In genomic region chr15:74791007-74791406, GRCh38 we compare ENCODE assay signal across 13 cellular contexts. TPM values are rescaled to one million over a fixed set of nuclear protein-coding genes. Genes with fewer than 3 reads are reported as not detected.
DNase-seq lines count a peak whose midpoint lies in the region; ATAC-seq and TF ChIP-seq lines count a peak whose summit lies in the region.
"Had no signal": no experiment of that assay in that cellular context is flagged by ENCODE, and none has a peak within 500 bp of the region (broad histone marks: within the 10 kb centered on the region; RNA-seq: fewer than 3 reads in every experiment).

No MANE protein-coding gene starts in this region.

- H3K36me3 ChIP-seq in RWPE2 (ENCODE audit: low read depth) (peaks cover 33% of the 10 kb centered on the region), thyroid gland (no peaks in the 10 kb centered on the region), prostate gland (no peaks in the 10 kb centered on the region)

- 64 to 76% methylated on average over 1 of the region's 1 CpG for WGBS in thyroid gland, 2 donors
- WGBS in prostate gland = 68% methylated on average over 1 of the region's 1 CpG

- intact Hi-C loops in thyroid gland (cut with DNase I) (no loop called here), prostate gland (cut with DNase I) (no loop called here)

- ATAC-seq in RWPE2 (ENCODE audit: low read depth) (no peak), GM19035 (IDR thresholded peaks at IDR 0.05; ENCODE audit: unreplicated experiment) (no peak), GM19324 (IDR thresholded peaks at IDR 0.05; ENCODE audit: low FRiP score, unreplicated experiment) (no peak)
- no peak for ATAC-seq in effector memory CD8-positive, alpha-beta T cell (replicated peaks)

- H3K4me1 ChIP-seq in RWPE2 (ENCODE audit: insufficient read depth, poor library complexity, severe bottlenecking) = peaks cover 49% of the 10 kb centered on the region
- peaks cover 50 to 74% of the 10 kb centered on the region in 2 donors for H3K4me1 ChIP-seq in thyroid gland
- H3K4me1 ChIP-seq in prostate gland (replicated peaks) = peaks cover 18% of the 10 kb centered on the region

- H3K27me3 ChIP-seq in RWPE2 (ENCODE audit: insufficient read depth, poor library complexity, severe bottlenecking) (no peaks in the 10 kb centered on the region), thyroid gland (no peaks in the 10 kb centered on the region), prostate gland (replicated peaks; ENCODE audit: insufficient read depth) (no peaks in the 10 kb centered on the region)

- CTCF ChIA-PET in activated naive CD4-positive, alpha-beta T cell treated with anti-CD3 and anti-CD28 coated beads, Interleukin-2, amount 10 ng/mL, durations not matched to agents 7 days and 5 days (lab: Charles Lee) = interaction anchor here (0.8 to 15.9 kb wide), 2 partner anchors 9 to 12 kb away, joined by 3 to 880 read pairs; partner anchors contain the start of gene CSK

- TF ChIP-seq POLR2A in thyroid gland (IDR thresholded peaks at IDR 0.05) (no peak), prostate gland (IDR thresholded peaks at IDR 0.05) (no peak)

- H3K9me3 ChIP-seq in RWPE2 (ENCODE audit: severe bottlenecking) = no peaks in the 10 kb centered on the region
- H3K9me3 ChIP-seq in thyroid gland = no peaks in the 10 kb centered on the region
- H3K9me3 ChIP-seq in prostate gland = no peaks in the 10 kb centered on the region

- H3K36me3 Mint-ChIP-seq in activated naive CD4-positive, alpha-beta T cell treated with anti-CD3 and anti-CD28 coated beads, Interleukin-2, amount 10 ng/mL, durations not matched to agents 7 days and 5 days = peaks cover 51% of the 10 kb centered on the region
- H3K36me3 Mint-ChIP-seq in effector memory CD8-positive, alpha-beta T cell (ENCODE audit: insufficient read depth) = peaks cover 80% of the 10 kb centered on the region

- H3K27ac Mint-ChIP-seq in activated naive CD4-positive, alpha-beta T cell treated with anti-CD3 and anti-CD28 coated beads, Interleukin-2, amount 10 ng/mL, durations not matched to agents 7 days and 5 days = peak overlapping the region; percentile 80
- H3K27ac Mint-ChIP-seq in effector memory CD8-positive, alpha-beta T cell = peak overlapping the region; percentile 94 to 96

- no peaks in the 10 kb centered on the region for H3K27me3 Mint-ChIP-seq in activated naive CD4-positive, alpha-beta T cell treated with anti-CD3 and anti-CD28 coated beads, Interleukin-2, amount 10 ng/mL, durations not matched to agents 7 days and 5 days
- no peaks in the 10 kb centered on the region for H3K27me3 Mint-ChIP-seq in effector memory CD8-positive, alpha-beta T cell

- no peaks in the 10 kb centered on the region for H3K9me3 Mint-ChIP-seq in activated naive CD4-positive, alpha-beta T cell treated with anti-CD3 and anti-CD28 coated beads, Interleukin-2, amount 10 ng/mL, durations not matched to agents 7 days and 5 days
- H3K9me3 Mint-ChIP-seq in effector memory CD8-positive, alpha-beta T cell = no peaks in the 10 kb centered on the region
- H3K9me3 Mint-ChIP-seq: nephron progenitor cell had no signal

- no peak for DNase-seq in activated naive CD4-positive, alpha-beta T cell treated with anti-CD3 and anti-CD28 coated beads, Interleukin-2, amount 10 ng/mL, durations not matched to agents 7 days and 5 days
- no peak for DNase-seq in activated naive CD4-positive, alpha-beta T cell treated with Interleukin-2 at 50 U/mL for 16 hours
- DNase-seq in RWPE2 (ENCODE audit: low spot score) (no peak), thyroid gland (no peak), prostate gland (ENCODE audit: low spot score) (no peak)
- DNase-seq in effector memory CD8-positive, alpha-beta T cell = no peak
- DNase-seq: activated CD8-positive, alpha-beta memory T cell treated with anti-CD3 and anti-CD28 coated beads, Interleukin-2, amount 50 U/mL, for 4 hours; cerebellar nuclear complex; NCI-H524; nephron progenitor cell had no signal

- TF ChIP-seq CTCF in RWPE2 (IDR thresholded peaks at IDR 0.05; ENCODE audit: poor library complexity, severe bottlenecking) = no peak
- TF ChIP-seq CTCF in thyroid gland (IDR thresholded peaks at IDR 0.05) = no peak
- TF ChIP-seq CTCF in prostate gland (IDR thresholded peaks at IDR 0.05) = no peak

- H3K4me3 Mint-ChIP-seq in activated naive CD4-positive, alpha-beta T cell treated with anti-CD3 and anti-CD28 coated beads, Interleukin-2, amount 10 ng/mL, durations not matched to agents 7 days and 5 days = peak overlapping the region; percentile 91
- peak overlapping the region; percentile 80 to 82 for H3K4me3 Mint-ChIP-seq in effector memory CD8-positive, alpha-beta T cell
- H3K4me3 Mint-ChIP-seq: nephron progenitor cell had no signal

- H3K4me1 Mint-ChIP-seq in activated naive CD4-positive, alpha-beta T cell treated with anti-CD3 and anti-CD28 coated beads, Interleukin-2, amount 10 ng/mL, durations not matched to agents 7 days and 5 days = peaks cover 87% of the 10 kb centered on the region
- peaks cover 75 to 80% of the 10 kb centered on the region in 2 donors for H3K4me1 Mint-ChIP-seq in effector memory CD8-positive, alpha-beta T cell (ENCODE audit: low read depth in 2 of 2)

- H3K27ac ChIP-seq in RWPE2 (ENCODE audit: poor library complexity, severe bottlenecking) (peak overlapping the region; percentile 36), thyroid gland (peak overlapping the region; percentile 47 to 58 (median 57)), prostate gland (no peak overlapping the region)

- no peak overlapping the region for H3K4me3 ChIP-seq in RWPE2 (ENCODE audit: severe bottlenecking)
- no peak overlapping the region for H3K4me3 ChIP-seq in thyroid gland (replicated peaks in 1 of 3)
- no peak overlapping the region for H3K4me3 ChIP-seq in prostate gland

RNA-seq across cellular contexts. Expression of gene CSK, which starts 9.1 kb away (rescaled TPM):
- 10 to 100 TPM; 18.2 to 24.3 (median 20.3) TPM for total RNA-seq in thyroid gland
- total RNA-seq in prostate gland = 10 to 100 TPM; 45.3 to 57.0 TPM

RNA-seq across cellular contexts. Expression of gene LMAN1L, which starts 21.6 kb away (rescaled TPM):
- 1 to 10 TPM in 1 of 4 donors, not detected in 3; 3.5 TPM for total RNA-seq in thyroid gland
- total RNA-seq in prostate gland = 100 to 1,000 TPM; 219 to 229 TPM

RNA-seq across cellular contexts. Expression of gene CPLX3, which starts 35.4 kb away (rescaled TPM):
- total RNA-seq in thyroid gland (not detected), prostate gland (10 to 100 TPM; 40.5 to 59.8 TPM)

RNA-seq across cellular contexts. Expression of gene CYP1A2, which starts 42.4 kb away (rescaled TPM):
- 1 to 10 TPM; 1.3 to 9.9 (median 2.9) TPM for total RNA-seq in thyroid gland
- total RNA-seq in prostate gland = under 1 TPM in 1 of 2 donors, not detected in 1; 0.46 TPM
- total RNA-seq: T-helper 2 cell treated with Interferon-gamma antibody and Interleukin-4, amounts not matched to agents 100 ng/mL and 5 ng/mL, for 36 hours had no signal

RNA-seq across cellular contexts. Expression of gene ULK3, which starts 51.9 kb away (rescaled TPM):
- total RNA-seq in thyroid gland = 10 to 100 TPM; 40.9 to 91.1 (median 74.7) TPM
- 10 to 100 TPM; 44.6 to 98.5 TPM for total RNA-seq in prostate gland

Comparison
In these comparisons a context has a peak if more than half of its experiments do, and no peak if none do; other contexts are left out.
1. H3K27ac ChIP-seq: peak in RWPE2 (single experiment) and thyroid gland (3 of 3); none in prostate gland (0 of 2).
2. RNA of gene LMAN1L, which starts 21.6 kb away (total RNA-seq): 219 to 229 TPM in prostate gland; 3.5 TPM in thyroid gland; every median in the first group is over 10 times any median in the second.
3. RNA of gene CPLX3, which starts 35.4 kb away (total RNA-seq): 40.5 to 59.8 TPM in prostate gland; not detected in thyroid gland; every median in the first group is over 10 times any median in the second.